ENCODE assay signal across 15 cellular contexts in the genomic region with DNA sequence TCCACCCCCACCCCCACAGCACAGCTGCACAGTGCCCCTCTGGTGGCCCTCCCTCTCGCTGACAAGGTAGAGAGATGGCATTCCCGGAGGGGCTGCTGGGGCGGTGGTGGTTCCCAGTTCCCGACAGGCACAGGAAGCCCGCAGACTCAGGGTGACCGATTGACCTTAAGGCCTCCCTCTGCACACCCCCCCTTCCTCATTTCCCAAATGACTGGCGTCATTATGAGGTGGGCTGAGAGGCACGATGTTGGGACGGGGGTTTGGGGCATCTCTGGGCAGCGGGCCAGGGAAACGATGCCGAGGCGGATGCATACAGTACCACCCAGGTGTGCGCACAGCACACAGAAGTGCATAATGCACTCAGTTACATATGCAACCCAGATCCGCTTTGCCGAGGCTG. TPM values are rescaled to one million over a fixed set of nuclear protein-coding genes. Genes with fewer than 3 reads are reported as not detected.
"Had no signal": no experiment of that assay in that cellular context is flagged by ENCODE, and none has a peak within 500 bp of the region (broad histone marks: within the 10 kb centered on the region; RNA-seq: fewer than 3 reads in every experiment).

No MANE protein-coding gene starts in this region.

- H3K27me3 ChIP-seq: brain microvascular endothelial cell, suprapubic skin, upper lobe of left lung had no signal

- H3K27me3 Mint-ChIP-seq: effector memory CD8-positive, alpha-beta T cell had no signal

- H3K27ac ChIP-seq: suprapubic skin had no signal

- H3K4me3 Mint-ChIP-seq: effector memory CD8-positive, alpha-beta T cell; natural killer cell had no signal

- H3K36me3 ChIP-seq: brain microvascular endothelial cell, suprapubic skin, upper lobe of left lung had no signal

- ATAC-seq: effector memory CD8-positive, alpha-beta T cell; natural killer cell had no signal

- H3K9me3 ChIP-seq: suprapubic skin, upper lobe of left lung had no signal

- H3K9me3 Mint-ChIP-seq: activated naive CD4-positive, alpha-beta T cell treated with anti-CD3 and anti-CD28 coated beads, Interleukin-2, amount 50 U/mL, for 72 hours; effector memory CD8-positive, alpha-beta T cell; natural killer cell had no signal

- H3K27ac Mint-ChIP-seq: effector memory CD8-positive, alpha-beta T cell had no signal

- H3K36me3 Mint-ChIP-seq: activated naive CD4-positive, alpha-beta T cell treated with anti-CD3 and anti-CD28 coated beads, Interleukin-2, amount 50 U/mL, for 72 hours; natural killer cell had no signal

- DNase-seq: activated CD4-positive, alpha-beta T cell treated with anti-CD3 and anti-CD28 coated beads, Interleukin-2, amount 50 U/mL, for 1 hour; activated T-cell treated with anti-CD3 and anti-CD28 coated beads for 4 hours; amniotic stem cell; effector memory CD8-positive, alpha-beta T cell; hippocampal formation; natural killer cell; occipital lobe; stimulated activated CD4-positive, alpha-beta T cell treated with anti-CD3 and anti-CD28 coated beads, Interleukin-12 subunit alpha, Interleukin-12 subunit beta, amount 100 ng/mL, for 4 hours; stimulated activated naive CD4-positive, alpha-beta T cell treated with Interleukin-2 at 50 U/mL for 16 hours; T-helper 2 cell; upper lobe of left lung had no signal

- H3K4me3 ChIP-seq: suprapubic skin, upper lobe of left lung had no signal

RNA-seq across cellular contexts. Expression of gene SYN1, which starts 41.0 kb away (rescaled TPM):
- total RNA-seq: pulmonary artery endothelial cell had no signal
